ENCODE assay signal across 8 cellular contexts in genomic region chr14:34546275-34547135, GRCh38. TPM values are rescaled to one million over a fixed set of nuclear protein-coding genes. Genes with fewer than 3 reads are reported as not detected.
DNase-seq lines count a peak whose midpoint lies in the region; ATAC-seq, FAIRE-seq and TF ChIP-seq lines count a peak whose summit lies in the region.
"Not testable (repeated sequence)": the region's sequence is repeated elsewhere in the genome, so short reads cannot be mapped to it uniquely, and the experiment has no call there.

No MANE protein-coding gene starts in this region.

- DNase-seq in D721Med (ENCODE audit: insufficient read length, low spot score); activated CD4-positive, alpha-beta T cell treated with anti-CD3 and anti-CD28 coated beads for 36 hours; Right ventricle myocardium inferior (ENCODE audit: missing footprints); sciatic nerve (ENCODE audit: low spot score): not testable (repeated sequence)

- not testable (repeated sequence) for H3K4me3 Mint-ChIP-seq in activated CD4-positive, alpha-beta T cell treated with anti-CD3 and anti-CD28 coated beads for 36 hours

- not testable (repeated sequence) for H3K9me3 Mint-ChIP-seq in activated CD4-positive, alpha-beta T cell treated with anti-CD3 and anti-CD28 coated beads for 36 hours (ENCODE audit: low read depth)

- CTCF ChIA-PET in activated CD4-positive, alpha-beta T cell treated with anti-CD3 and anti-CD28 coated beads for 36 hours (lab: Charles Lee) = not testable (repeated sequence)

- not testable (repeated sequence) for H3K36me3 Mint-ChIP-seq in activated CD4-positive, alpha-beta T cell treated with anti-CD3 and anti-CD28 coated beads for 36 hours (ENCODE audit: low read depth)

- intact Hi-C loops in activated CD4-positive, alpha-beta T cell treated with anti-CD3 and anti-CD28 coated beads for 36 hours (cut with DNase I, micrococcal nuclease); Right ventricle myocardium inferior (cut with DNase I); sciatic nerve (cut with DNase I): not testable (repeated sequence)

- not testable (repeated sequence) for H3K27me3 Mint-ChIP-seq in activated CD4-positive, alpha-beta T cell treated with anti-CD3 and anti-CD28 coated beads for 36 hours

- not testable (repeated sequence) for H3K27ac Mint-ChIP-seq in activated CD4-positive, alpha-beta T cell treated with anti-CD3 and anti-CD28 coated beads for 36 hours

- TF ChIP-seq CTCF in D721Med (IDR thresholded peaks at IDR 0.05; ENCODE audit: insufficient read depth, missing control alignments) = not testable (repeated sequence)

- POLR2A ChIA-PET in activated CD4-positive, alpha-beta T cell treated with anti-CD3 and anti-CD28 coated beads for 36 hours (lab: Charles Lee) = not testable (repeated sequence)

- H3K4me1 Mint-ChIP-seq in activated CD4-positive, alpha-beta T cell treated with anti-CD3 and anti-CD28 coated beads for 36 hours = not testable (repeated sequence)

- ATAC-seq in GM19035 (IDR thresholded peaks at IDR 0.05; ENCODE audit: unreplicated experiment) = peak; percentile 74
- peak; percentile 76 for ATAC-seq in GM21576 (IDR thresholded peaks at IDR 0.05; ENCODE audit: unreplicated experiment)
- peak; percentile 72 for ATAC-seq in HG02943 (IDR thresholded peaks at IDR 0.05; ENCODE audit: low read depth, unreplicated experiment)
- ATAC-seq in HG03442 (IDR thresholded peaks at IDR 0.05; ENCODE audit: unreplicated experiment) = peak; percentile 78
- ATAC-seq in activated CD4-positive, alpha-beta T cell treated with anti-CD3 and anti-CD28 coated beads for 36 hours = peak; percentile 83
- peak; percentile 95 for ATAC-seq in Right ventricle myocardium inferior
- ATAC-seq in sciatic nerve = peak; percentile 95

- FAIRE-seq in D721Med (lab: Jason Lieb, UNC) = peak; percentile 44

RNA-seq across cellular contexts. Expression of gene EAPP, which starts 7.0 kb away (rescaled TPM):
- 10 to 100 TPM; 41.6 to 49.2 TPM for total RNA-seq in activated CD4-positive, alpha-beta T cell treated with anti-CD3 and anti-CD28 coated beads for 36 hours
- total RNA-seq in Right ventricle myocardium inferior = 16.7 TPM
- 34.6 TPM for total RNA-seq in sciatic nerve
